ENCODE assay signal across 11 cellular contexts in the genomic region with DNA sequence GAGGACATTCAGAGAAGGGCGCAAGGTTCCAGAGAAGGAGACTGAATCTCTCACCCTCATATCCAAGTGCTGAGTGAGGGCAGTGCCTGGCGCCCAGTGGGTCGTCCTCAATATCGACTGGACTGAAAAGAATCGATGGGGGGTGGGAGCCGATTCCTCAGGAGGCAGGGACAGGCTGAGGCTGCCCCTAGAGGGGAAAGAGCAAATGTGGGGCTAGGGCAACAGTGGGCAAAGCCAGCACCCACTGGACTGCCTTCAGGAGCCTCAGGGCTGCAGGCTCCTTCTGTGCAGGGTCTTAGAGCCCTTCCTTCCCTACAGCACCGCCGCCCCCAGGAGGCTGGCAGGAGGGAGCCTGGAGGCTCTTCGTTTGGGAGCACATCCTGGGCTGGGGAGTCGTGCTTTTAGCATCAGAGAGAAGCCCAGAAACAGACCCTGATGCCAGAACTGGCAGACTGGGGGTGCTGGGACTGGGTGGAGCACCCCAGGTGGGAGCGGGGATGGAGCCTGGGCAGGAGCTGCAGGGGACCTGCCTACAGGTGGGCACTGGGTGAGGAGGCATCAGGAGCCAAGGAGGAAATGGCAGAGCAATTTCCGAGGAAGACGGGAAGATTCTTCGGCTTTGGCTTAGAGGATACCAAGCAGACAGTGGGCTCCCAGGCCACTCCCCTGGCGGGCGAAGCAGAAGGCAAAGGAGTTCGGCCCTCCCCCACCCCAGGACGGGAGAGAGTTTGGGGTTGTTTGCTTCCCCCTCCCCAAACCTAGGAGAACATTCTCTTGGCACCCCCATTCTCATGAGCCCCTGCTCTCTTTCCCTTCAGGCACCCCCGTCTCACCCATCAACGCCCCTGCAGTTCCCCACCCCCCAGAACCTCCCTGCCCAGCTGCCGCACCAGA. TPM values are rescaled to one million over a fixed set of nuclear protein-coding genes. Genes with fewer than 3 reads are reported as not detected.
DNase-seq lines count a peak whose midpoint lies in the region; ATAC-seq, FAIRE-seq and TF ChIP-seq lines count a peak whose summit lies in the region.
"Had no signal": no experiment of that assay in that cellular context is flagged by ENCODE, and none has a peak within 500 bp of the region (broad histone marks: within the 10 kb centered on the region; RNA-seq: fewer than 3 reads in every experiment).

No MANE protein-coding gene starts in this region.

- ATAC-seq in memory B cell (ENCODE audit: low read depth) (no peak), GM18505 (IDR thresholded peaks at IDR 0.05; ENCODE audit: unreplicated experiment) (no peak)

- H3K4me1 Mint-ChIP-seq in astrocyte (ENCODE audit: low read depth, unreplicated experiment) (peaks cover 3% of the 10 kb centered on the region), memory B cell (peaks cover 7% of the 10 kb centered on the region)

- peaks cover 10% of the 10 kb centered on the region for H4K20me1 ChIP-seq in astrocyte (ENCODE audit: insufficient read depth, low read length)

- no peak for TF ChIP-seq CTCF in A673 (conservative IDR thresholded peaks at IDR 0.05; ENCODE audit: low read depth, low read length)
- TF ChIP-seq CTCF in astrocyte (IDR thresholded peaks at IDR 0.05; ENCODE audit: insufficient read depth, low read depth, low read length) = no peak

- H3K36me3 ChIP-seq in A673 (ENCODE audit: insufficient read depth, low read length, poor library complexity, severe bottlenecking) (no peaks in the 10 kb centered on the region), HAP-1 (replicated peaks) (no peaks in the 10 kb centered on the region), astrocyte (ENCODE audit: insufficient read depth, low read length) (no peaks in the 10 kb centered on the region)

- peak overlapping the region; percentile 83 for H3K4me2 ChIP-seq in astrocyte (ENCODE audit: low read length)

- CTCF ChIA-PET in A673 (lab: Charles Lee) = no interaction called here

- H3K27me3 ChIP-seq in A673 (replicated peaks; ENCODE audit: insufficient read depth, low read depth, low read length, poor library complexity) = peaks cover 31% of the 10 kb centered on the region
- peaks cover 44% of the 10 kb centered on the region for H3K27me3 ChIP-seq in HAP-1 (ENCODE audit: low read depth)
- H3K27me3 ChIP-seq in astrocyte (ENCODE audit: insufficient read depth, low read length) = peaks cover 40% of the 10 kb centered on the region

- peak overlapping the region; percentile 34 for H3K27ac Mint-ChIP-seq in astrocyte (ENCODE audit: unreplicated experiment)
- peak overlapping the region; percentile 60 for H3K27ac Mint-ChIP-seq in memory B cell

- H3K36me3 Mint-ChIP-seq in astrocyte (ENCODE audit: low read depth, unreplicated experiment) (peaks cover 1% of the 10 kb centered on the region), memory B cell (no peaks in the 10 kb centered on the region)

- H3K9me3 Mint-ChIP-seq in astrocyte (ENCODE audit: unreplicated experiment) (no peaks in the 10 kb centered on the region), memory B cell (no peaks in the 10 kb centered on the region)

- no peaks in the 10 kb centered on the region for H3K79me2 ChIP-seq in astrocyte (ENCODE audit: insufficient read depth, low read length)

- H3K4me3 Mint-ChIP-seq in astrocyte (ENCODE audit: unreplicated experiment) = peak overlapping the region; percentile 77
- H3K4me3 Mint-ChIP-seq in memory B cell = peak overlapping the region; percentile 57

- H3K4me3 ChIP-seq in A673 (ENCODE audit: low read depth, low read length, poor library complexity, severe bottlenecking) = peak overlapping the region; percentile 46
- H3K4me3 ChIP-seq in HAP-1 = peak overlapping the region; percentile 22; the same call in 1 of the 2 replicates
- peak overlapping the region; percentile 17 for H3K4me3 ChIP-seq in astrocyte (ENCODE audit: insufficient read depth, low read depth, low read length)

- intact Hi-C loops in A673 (cut with micrococcal nuclease; ENCODE audit: unreplicated experiment) = loop anchor here (5.0 kb wide), 2 partner anchors 48 to 102 kb away; no protein-coding TSS in a partner anchor

- TF ChIP-seq POLR2A in GM18505 (IDR thresholded peaks at IDR 0.05; ENCODE audit: borderline replicate concordance, extremely low read depth, insufficient read depth, insufficient read length) = no peak

- no peak for FAIRE-seq in astrocyte (lab: Jason Lieb, UNC)
- FAIRE-seq: G401.6 had no signal

- H3K9ac ChIP-seq in astrocyte (ENCODE audit: low read length) = no peak overlapping the region

- H3K27ac ChIP-seq in A673 (ENCODE audit: low read depth, low read length, poor library complexity, severe bottlenecking) (no peak overlapping the region), astrocyte (ENCODE audit: low read depth, low read length) (no peak overlapping the region)

- H3K4me1 ChIP-seq in A673 (ENCODE audit: insufficient read depth, low read length, poor library complexity, severe bottlenecking) (peaks cover 6% of the 10 kb centered on the region), HAP-1 (no peaks in the 10 kb centered on the region), astrocyte (ENCODE audit: insufficient read depth, low read length) (no peaks in the 10 kb centered on the region)

- in situ Hi-C loops in HAP-1 (cut with MboI; ENCODE audit: low sequenced_read_pairs) = no loop called here

- POLR2A ChIA-PET in A673 (lab: Charles Lee; ENCODE audit: low non-redundant PET) = no interaction called here

- peaks cover 68% of the 10 kb centered on the region for H3K27me3 Mint-ChIP-seq in astrocyte (ENCODE audit: low read depth, unreplicated experiment)
- H3K27me3 Mint-ChIP-seq in memory B cell = peaks cover 23% of the 10 kb centered on the region

- H3K9me3 ChIP-seq in A673 (ENCODE audit: low read depth, low read length, poor library complexity, severe bottlenecking) (no peaks in the 10 kb centered on the region), HAP-1 (no peaks in the 10 kb centered on the region), astrocyte (ENCODE audit: insufficient read depth, low read depth, low read length) (no peaks in the 10 kb centered on the region)

- DNase-seq in A673 (ENCODE audit: low spot score) (peak; percentile 32), HAP-1 (ENCODE audit: low spot score in 2 of 2) (no peak), astrocyte (ENCODE audit: low read depth) (no peak), memory B cell (ENCODE audit: low spot score in 2 of 2) (no peak), NCI-H2196 treated with DMSO at 0.1 percent for 48 hours (lab: John Stamatoyannopoulos, UW; ENCODE audit: unreplicated experiment) (no peak), Kasumi-1 (lab: John Stamatoyannopoulos, UW) (no peak)
- DNase-seq in central memory CD4-positive, alpha-beta T cell = no peak
- DNase-seq: KBM-7, SW 1271 had no signal

- no peak overlapping the region for H2AFZ ChIP-seq in astrocyte (ENCODE audit: low read depth, low read length)

- BruUV-seq in A673 (replicated peaks; lab: Mats Ljungman, UMichigan) = no TSS peak

RNA-seq across cellular contexts. Expression of a gene that starts 1.2 kb away (rescaled TPM):
- total RNA-seq in A673 (2021) (1.3 and 2.0 TPM in 2 replicates), astrocyte (3.7 and 3.8 TPM in 2 replicates)
